In the genomic region with DNA sequence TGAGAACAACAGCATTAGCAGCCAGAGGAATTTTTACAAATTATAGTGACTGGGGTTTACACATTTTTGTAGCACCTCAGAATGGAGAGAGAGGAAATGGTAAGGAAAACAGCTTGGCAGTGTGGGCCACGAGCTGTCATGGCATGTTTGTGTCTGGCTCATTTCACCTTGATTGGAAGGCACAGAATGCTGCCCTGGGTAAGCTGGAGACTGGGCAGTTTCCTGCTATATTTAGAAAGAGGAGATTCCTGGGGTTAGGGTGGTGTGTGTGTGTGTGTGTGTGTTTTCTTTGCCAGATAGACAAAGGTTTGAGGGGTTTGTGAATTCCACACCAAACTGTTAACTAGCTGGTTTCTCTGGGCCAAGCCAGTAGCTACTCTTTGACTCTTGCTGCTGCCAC, we compare ENCODE assay signal across 8 cellular contexts. TPM values are rescaled to one million over a fixed set of nuclear protein-coding genes. Genes with fewer than 3 reads are reported as not detected.
DNase-seq lines count a peak whose midpoint lies in the region; ATAC-seq and TF ChIP-seq lines count a peak whose summit lies in the region.

No MANE protein-coding gene starts in this region.

- H4K20me1 ChIP-seq in neural progenitor cell (ENCODE audit: low read depth): no peaks in the 10 kb centered on the region

- no peaks in the 10 kb centered on the region for H3K36me3 Mint-ChIP-seq in neural progenitor cell

- H3K9ac ChIP-seq in SK-N-MC (ENCODE audit: insufficient read length): no peak overlapping the region
- H3K9ac ChIP-seq in neural progenitor cell: no peak overlapping the region

- H3K4me1 ChIP-seq in neural progenitor cell: peaks cover 30% of the 10 kb centered on the region

- TF ChIP-seq CTCF in neural progenitor cell (IDR thresholded peaks at IDR 0.05): no peak

- no peak for ATAC-seq in HG02938 (IDR thresholded peaks at IDR 0.05; ENCODE audit: unreplicated experiment)

- H3K27me3 ChIP-seq in neural progenitor cell: no peaks in the 10 kb centered on the region

- H3K4me3 Mint-ChIP-seq in neural progenitor cell: no peak overlapping the region

- H3K36me3 ChIP-seq in SK-N-MC (ENCODE audit: insufficient read depth, low read length) (no peaks in the 10 kb centered on the region), neural progenitor cell (no peaks in the 10 kb centered on the region)

- no peaks in the 10 kb centered on the region for H3K9me3 Mint-ChIP-seq in neural progenitor cell

- H3F3A ChIP-seq in neural progenitor cell (ENCODE audit: low read depth): no peaks in the 10 kb centered on the region

- peaks cover 7% of the 10 kb centered on the region for H3K79me2 ChIP-seq in neural progenitor cell (ENCODE audit: low read depth)

- H3K4me3 ChIP-seq in SK-N-MC (no peak overlapping the region), neural progenitor cell (no peak overlapping the region)

- peak; percentile 42 for DNase-seq in Daoy (ENCODE audit: low read depth)
- no peak for DNase-seq in SK-N-MC (ENCODE audit: low read depth, low spot score)
- peak; percentile 57 for DNase-seq in glomerular visceral epithelial cell (ENCODE audit: extremely low spot score)
- DNase-seq in neural progenitor cell (ENCODE audit: low spot score): peak; percentile 15
- DNase-seq in NCI-H146 treated with DMSO at 0.1 percent for 48 hours (lab: John Stamatoyannopoulos, UW; ENCODE audit: unreplicated experiment): no peak
- DNase-seq in epidermal melanocyte (ENCODE audit: insufficient read length, low spot score): no peak
- DNase-seq in activated gamma-delta T cell treated with Interleukin-2 at 50 U/mL for 16 hours: no peak

- H3K27ac ChIP-seq in SK-N-MC (peak overlapping the region; percentile 53; the same call in 1 of the 2 replicates), neural progenitor cell (no peak overlapping the region)

- peaks cover 2% of the 10 kb centered on the region for H3K27me3 Mint-ChIP-seq in neural progenitor cell (ENCODE audit: insufficient read depth, low read depth)

- H3K27ac Mint-ChIP-seq in neural progenitor cell: no peak overlapping the region

- H3K4me2 ChIP-seq in neural progenitor cell: no peak overlapping the region

- H2AFZ ChIP-seq in neural progenitor cell (replicated peaks): no peak overlapping the region

- H3K9me3 ChIP-seq in SK-N-MC (ENCODE audit: low read depth, low read length) (no peaks in the 10 kb centered on the region), neural progenitor cell (ENCODE audit: low read depth) (no peaks in the 10 kb centered on the region)

- peaks cover 29% of the 10 kb centered on the region for H3K4me1 Mint-ChIP-seq in neural progenitor cell

RNA-seq across cellular contexts. Expression of a gene that starts 9.0 kb away (rescaled TPM):
- total RNA-seq in Daoy (2014; rRNA removed; shearing (Covaris generic)): 5.8 and 7.7 TPM in 2 replicates
- 7.0 and 14.5 TPM in 2 replicates for total RNA-seq in neural progenitor cell (ENCODE audit: low replicate concordance)

Comparison
In these comparisons a context has a peak if more than half of its experiments do, and no peak if none do; other contexts are left out.
1. DNase-seq: peak in Daoy (single experiment), glomerular visceral epithelial cell (single experiment) and neural progenitor cell (single experiment); none in SK-N-MC (single experiment), NCI-H146 treated with DMSO at 0.1 percent for 48 hours (single experiment), epidermal melanocyte (single experiment) and activated gamma-delta T cell treated with Interleukin-2 at 50 U/mL for 16 hours (single experiment).